In genomic region chr12:120231316-120232011, GRCh38 we compare ENCODE assay signal across 8 cellular contexts. TPM values are rescaled to one million over a fixed set of nuclear protein-coding genes. Genes with fewer than 3 reads are reported as not detected.
A peak's percentile ranks its signal among the peaks of the same experiment; 100 is the strongest.
DNase-seq lines count a peak whose midpoint lies in the region; ATAC-seq and TF ChIP-seq lines count a peak whose summit lies in the region.

No MANE protein-coding gene starts in this region.

- WGBS in mesendoderm (ENCODE audit: extremely low coverage, insufficient coverage, low lambda C conversion rate), result no CpG with 5 or more reads among the region's 3 CpGs

- H3K4me1 ChIP-seq in CD8-positive, alpha-beta T cell (ENCODE audit: insufficient read depth, low read length), result peaks cover 83% of the 10 kb centered on the region
- H3K4me1 ChIP-seq in mesendoderm (ENCODE audit: control insufficient read depth, low read depth, low read length), result peaks cover 62% of the 10 kb centered on the region

- peak overlapping the region; percentile 86 for H2AK5ac ChIP-seq in mesendoderm (ENCODE audit: low read length)

- no peaks in the 10 kb centered on the region for H3K9me3 Mint-ChIP-seq in CD8-positive, alpha-beta T cell

- H2BK120ac ChIP-seq in mesendoderm (ENCODE audit: low read depth, low read length), result peak overlapping the region; percentile 85

- intact Hi-C loops in CD8-positive, alpha-beta T cell (cut with DNase I, micrococcal nuclease), result loop anchor here (1.0 kb wide), 2 partner anchors 21 to 22 kb away; no protein-coding TSS in a partner anchor

- peak; percentile 78 for ATAC-seq in CD8-positive, alpha-beta T cell
- no peak for ATAC-seq in GM21526 (IDR thresholded peaks at IDR 0.05; ENCODE audit: low FRiP score, unreplicated experiment)
- ATAC-seq in HG02884 (IDR thresholded peaks at IDR 0.05; ENCODE audit: unreplicated experiment), result no peak

- DNase-seq in CD8-positive, alpha-beta T cell, result peak in 6 of 7 experiments; percentile 50 to 85 (median 72)
- DNase-seq in NCI-H146 (lab: John Stamatoyannopoulos, UW) (peak; percentile 64), dedifferentiated amniotic fluid mesenchymal stem cell (ENCODE audit: extremely low spot score) (peak; percentile 63), mesendoderm (peak; percentile 99)
- peak; percentile 68 for DNase-seq in activated CD4-positive, alpha-beta T cell treated with anti-CD3 and anti-CD28 coated beads, Interleukin-2, amount 50 U/mL, for 1 hour
- DNase-seq in stimulated activated CD8-positive, alpha-beta memory T cell treated with anti-CD3 and anti-CD28 coated beads, Interleukin-4, amount 100 ng/mL, for 4 hours (ENCODE audit: low read depth in 2 of 2, low spot score in 1 of 2), result peak; percentile 48 to 71

- POLR2A ChIA-PET in CD8-positive, alpha-beta T cell (lab: Charles Lee), result interaction anchor here (0.9 to 9.7 kb wide), 10 partner anchors 9 to 60 kb away, joined by 3 to 150 read pairs (median 8); partner anchors contain the start of genes PXN, RNU4-1, RNU4-2 and RPLP0

- H3K79me1 ChIP-seq in mesendoderm (ENCODE audit: low read length), result peaks cover 8% of the 10 kb centered on the region

- no peak overlapping the region for H3K23ac ChIP-seq in mesendoderm (ENCODE audit: low read length)

- peak overlapping the region; percentile 77 for H3K4me3 Mint-ChIP-seq in CD8-positive, alpha-beta T cell

- peak overlapping the region; percentile 92 for H3K4ac ChIP-seq in mesendoderm (ENCODE audit: low read depth, low read length)

- peak overlapping the region; percentile 9 for H2BK15ac ChIP-seq in mesendoderm (replicated peaks; ENCODE audit: low read depth)

- H3K56ac ChIP-seq in mesendoderm (ENCODE audit: low read length), result peak overlapping the region; percentile 97

- peaks cover 59% of the 10 kb centered on the region for H3K79me2 ChIP-seq in mesendoderm (ENCODE audit: control insufficient read depth, insufficient read depth, low read length)

- peaks cover 89% of the 10 kb centered on the region for H3K4me1 Mint-ChIP-seq in CD8-positive, alpha-beta T cell (ENCODE audit: low read depth)

- peak overlapping the region; percentile 100 for H2BK5ac ChIP-seq in mesendoderm (ENCODE audit: low read length)

- peak overlapping the region; percentile 94 for H3K27ac Mint-ChIP-seq in CD8-positive, alpha-beta T cell

- no peak overlapping the region for H4K8ac ChIP-seq in mesendoderm (ENCODE audit: low read depth, low read length)

- H3K18ac ChIP-seq in mesendoderm (ENCODE audit: low read length), result peak overlapping the region; percentile 91

- peak overlapping the region; percentile 8 for H3K27ac ChIP-seq in CD8-positive, alpha-beta T cell (ENCODE audit: low read depth, low read length)
- H3K27ac ChIP-seq in mesendoderm (ENCODE audit: low read depth, low read length), result peak overlapping the region; percentile 100

- H3K4me3 ChIP-seq in CD8-positive, alpha-beta T cell (ENCODE audit: low read depth, low read length), result no peak overlapping the region
- H3K4me3 ChIP-seq in mesendoderm (ENCODE audit: low read length), result no peak overlapping the region

- H4K5ac ChIP-seq in mesendoderm (ENCODE audit: low read length), result peak overlapping the region; percentile 47

- TF ChIP-seq CTCF in CD8-positive, alpha-beta T cell (IDR thresholded peaks at IDR 0.05), result no peak

- H3K4me2 ChIP-seq in mesendoderm (ENCODE audit: low read length), result no peak overlapping the region

- H3K9ac ChIP-seq in mesendoderm (ENCODE audit: low read length), result peak overlapping the region; percentile 90

- CTCF ChIA-PET in CD8-positive, alpha-beta T cell (lab: Charles Lee), result interaction anchor here (1.1 to 11.1 kb wide), 6 partner anchors 11 to 60 kb away, joined by 4 to 458 read pairs (median 8); partner anchors contain the start of genes PXN and RNU4-2

- no peaks in the 10 kb centered on the region for H3K9me3 ChIP-seq in CD8-positive, alpha-beta T cell (ENCODE audit: low read length)

- no peaks in the 10 kb centered on the region for H3K27me3 Mint-ChIP-seq in CD8-positive, alpha-beta T cell (ENCODE audit: low read depth)

- peaks cover 3% of the 10 kb centered on the region for H3K36me3 ChIP-seq in CD8-positive, alpha-beta T cell (ENCODE audit: insufficient read depth, low read length)
- peaks cover under 1% of the 10 kb centered on the region for H3K36me3 ChIP-seq in mesendoderm (ENCODE audit: control insufficient read depth, insufficient read depth, low read length)

- no peaks in the 10 kb centered on the region for H3K27me3 ChIP-seq in CD8-positive, alpha-beta T cell (ENCODE audit: insufficient read depth, low read length)
- H3K27me3 ChIP-seq in mesendoderm (ENCODE audit: insufficient read depth, low read length, poor library complexity), result no peaks in the 10 kb centered on the region

- H3K36me3 Mint-ChIP-seq in CD8-positive, alpha-beta T cell, result peaks cover 14% of the 10 kb centered on the region

RNA-seq across cellular contexts. Expression of gene RPLP0, which starts 30.6 kb away (rescaled TPM):
- 1,000 to 10,000 TPM; 2,094 to 2,102 TPM for total RNA-seq in CD8-positive, alpha-beta T cell
- polyA plus RNA-seq in mesendoderm (2013, experiment 1 of 2), result 3,852 TPM
- 3,764 TPM for polyA plus RNA-seq in mesendoderm (2013, experiment 2 of 2)

RNA-seq across cellular contexts. Expression of gene PXN, which starts 34.1 kb away (rescaled TPM):
- 100 to 1,000 TPM; 170 to 171 TPM for total RNA-seq in CD8-positive, alpha-beta T cell
- polyA plus RNA-seq in mesendoderm (2013, experiment 1 of 2), result 147 TPM
- polyA plus RNA-seq in mesendoderm (2013, experiment 2 of 2), result 148 TPM

RNA-seq across cellular contexts. Expression of gene GCN1, which starts 36.9 kb away (rescaled TPM):
- 100 to 1,000 TPM; 161 to 163 TPM for total RNA-seq in CD8-positive, alpha-beta T cell
- 33.6 TPM for polyA plus RNA-seq in mesendoderm (2013, experiment 1 of 2)
- polyA plus RNA-seq in mesendoderm (2013, experiment 2 of 2), result 32.3 TPM
